ENCODE assay signal across 1 cellular context in genomic region chr20:50052952-50053789, GRCh38.
TF ChIP-seq lines count a peak whose summit lies in the region.

No MANE protein-coding gene starts in this region.

TF ChIP-seq in WTC11, 78 proteins besides CTCF, POLR2A, EP300 and RAD21 (continued from another document):
- TF ChIP-seq AFF4 (CRISPR knock-in tag; IDR thresholded peaks at IDR 0.05; ENCODE audit: borderline replicate concordance) (no peak), FOXK1 (CRISPR knock-in tag; IDR thresholded peaks at IDR 0.05) (no peak), FOXP1 (CRISPR knock-in tag; IDR thresholded peaks at IDR 0.05; ENCODE audit: borderline replicate concordance) (no peak), ETV6 (CRISPR knock-in tag; IDR thresholded peaks at IDR 0.05) (no peak), E2F1 (CRISPR knock-in tag; IDR thresholded peaks at IDR 0.05) (no peak), PRRX2 (CRISPR knock-in tag; IDR thresholded peaks at IDR 0.05) (no peak), ELF4 (CRISPR knock-in tag; IDR thresholded peaks at IDR 0.05; ENCODE audit: low read depth) (no peak), TEAD1 (CRISPR knock-in tag; IDR thresholded peaks at IDR 0.05) (no peak), ZNF416 (CRISPR knock-in tag; IDR thresholded peaks at IDR 0.05) (no peak), HMGA2 (CRISPR knock-in tag; IDR thresholded peaks at IDR 0.05) (no peak)
- TF ChIP-seq, protein P1, sequence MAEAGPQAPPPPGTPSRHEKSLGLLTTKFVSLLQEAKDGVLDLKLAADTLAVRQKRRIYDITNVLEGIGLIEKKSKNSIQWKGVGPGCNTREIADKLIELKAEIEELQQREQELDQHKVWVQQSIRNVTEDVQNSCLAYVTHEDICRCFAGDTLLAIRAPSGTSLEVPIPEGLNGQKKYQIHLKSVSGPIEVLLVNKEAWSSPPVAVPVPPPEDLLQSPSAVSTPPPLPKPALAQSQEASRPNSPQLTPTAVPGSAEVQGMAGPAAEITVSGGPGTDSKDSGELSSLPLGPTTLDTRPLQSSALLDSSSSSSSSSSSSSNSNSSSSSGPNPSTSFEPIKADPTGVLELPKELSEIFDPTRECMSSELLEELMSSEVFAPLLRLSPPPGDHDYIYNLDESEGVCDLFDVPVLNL (CRISPR knock-in tag; IDR thresholded peaks at IDR 0.05; ENCODE audit: borderline replicate concordance, low read depth) = no peak
